20 cellular contexts compared by ENCODE assay signal in the genomic region with DNA sequence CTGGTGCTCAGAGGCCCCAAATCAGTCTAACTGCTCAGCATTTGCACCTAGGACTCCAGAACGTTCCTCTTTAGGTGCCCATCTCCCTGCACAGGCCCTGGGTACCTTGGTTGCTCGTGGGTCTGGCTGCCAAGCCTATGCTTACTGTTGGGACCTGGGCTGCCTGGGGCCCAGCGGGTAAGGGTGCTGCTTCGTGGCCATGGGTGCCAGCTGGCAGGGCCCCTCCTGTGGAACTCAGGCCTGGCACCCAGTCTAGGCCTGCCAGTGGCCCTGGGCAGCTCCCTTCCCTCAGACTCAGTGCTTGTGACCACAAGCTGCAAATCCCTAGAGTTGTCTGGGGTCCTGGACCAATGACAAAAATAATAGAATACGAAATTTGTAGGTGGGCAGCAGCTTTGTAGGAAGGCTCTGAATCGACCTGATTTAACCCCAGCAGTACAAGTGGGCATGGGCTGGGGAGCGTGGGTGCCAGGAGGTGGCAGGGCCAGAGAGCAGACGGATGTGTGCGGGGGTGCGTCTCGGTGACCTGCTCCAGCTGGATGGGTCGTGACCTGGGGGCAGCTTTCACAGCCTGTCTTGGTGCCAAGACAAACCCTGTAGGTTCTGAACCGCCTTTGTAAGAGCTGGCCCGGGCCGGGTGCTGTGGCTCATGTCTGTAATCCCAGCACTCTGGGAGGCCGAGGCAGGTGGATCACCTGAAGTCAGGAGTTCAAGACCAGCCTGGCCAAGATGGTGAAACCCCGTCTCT.
"Had no signal": no experiment of that assay in that cellular context is flagged by ENCODE, and none has a peak within 500 bp of the region (broad histone marks: within the 10 kb centered on the region; RNA-seq: fewer than 3 reads in every experiment).

No MANE protein-coding gene starts in this region.

- H3K9me3 ChIP-seq: left lung, mucosa of descending colon, SK-N-SH, suprapubic skin had no signal

- ATAC-seq: activated T-cell treated with anti-CD3 and anti-CD28 coated beads, Interleukin-2, amount 50 U/mL, for 72 hours; left lung; mucosa of descending colon; naive thymus-derived CD4-positive, alpha-beta T cell; right cardiac atrium had no signal

- H3K4me3 ChIP-seq: left lung, mucosa of descending colon, suprapubic skin had no signal

- H3K27ac Mint-ChIP-seq: activated naive CD8-positive, alpha-beta T cell treated with anti-CD3 and anti-CD28 coated beads for 36 hours; memory B cell; stimulated activated naive CD8-positive, alpha-beta T cell treated with anti-CD3 and anti-CD28 coated beads, Interleukin-15, Interleukin-2, amounts not matched to agents 100 ng/mL and 50 ng/mL, for 24 hours had no signal

- H3K9me3 Mint-ChIP-seq: activated naive CD8-positive, alpha-beta T cell treated with anti-CD3 and anti-CD28 coated beads for 36 hours; activated T-cell treated with anti-CD3 and anti-CD28 coated beads, Interleukin-2, amount 50 U/mL, for 72 hours; memory B cell; naive thymus-derived CD4-positive, alpha-beta T cell; stimulated activated naive CD8-positive, alpha-beta T cell treated with anti-CD3 and anti-CD28 coated beads, Interleukin-15, Interleukin-2, amounts not matched to agents 100 ng/mL and 50 ng/mL, for 24 hours had no signal

- H3K27me3 ChIP-seq: brain microvascular endothelial cell, left lung, suprapubic skin had no signal

- H3K27ac ChIP-seq: brain microvascular endothelial cell, suprapubic skin had no signal

- H3K4me3 Mint-ChIP-seq: activated naive CD8-positive, alpha-beta T cell treated with anti-CD3 and anti-CD28 coated beads for 36 hours; activated T-cell treated with anti-CD3 and anti-CD28 coated beads, Interleukin-2, amount 50 U/mL, for 72 hours; memory B cell; naive thymus-derived CD4-positive, alpha-beta T cell; stimulated activated naive CD8-positive, alpha-beta T cell treated with anti-CD3 and anti-CD28 coated beads, Interleukin-15, Interleukin-2, amounts not matched to agents 100 ng/mL and 50 ng/mL, for 24 hours had no signal

- H3K27me3 Mint-ChIP-seq: activated naive CD8-positive, alpha-beta T cell treated with anti-CD3 and anti-CD28 coated beads for 36 hours; memory B cell; naive thymus-derived CD4-positive, alpha-beta T cell; stimulated activated naive CD8-positive, alpha-beta T cell treated with anti-CD3 and anti-CD28 coated beads, Interleukin-15, Interleukin-2, amounts not matched to agents 100 ng/mL and 50 ng/mL, for 24 hours had no signal

- DNase-seq: activated CD4-positive, CD25-positive, alpha-beta regulatory T cell treated with anti-CD3 and anti-CD28 coated beads, Interleukin-2, amount 50 U/mL, for 72 hours; activated CD8-positive, alpha-beta memory T cell treated with anti-CD3 and anti-CD28 coated beads, Interleukin-2, amount 50 U/mL, for 48 hours; activated gamma-delta T cell; activated naive CD8-positive, alpha-beta T cell treated with anti-CD3 and anti-CD28 coated beads for 36 hours; activated T-cell treated with anti-CD3 and anti-CD28 coated beads, Interleukin-2, amount 50 U/mL, for 72 hours; amygdala; brain microvascular endothelial cell; cerebellar nuclear complex; mucosa of descending colon; naive thymus-derived CD4-positive, alpha-beta T cell; nucleus accumbens; right cardiac atrium; SK-N-SH; small intestine; stimulated activated CD4-positive, alpha-beta T cell treated with anti-CD3 and anti-CD28 coated beads, Interleukin-4, amount 100 ng/mL, for 4 hours; stimulated activated CD8-positive, alpha-beta memory T cell treated with anti-CD3 and anti-CD28 coated beads, Interleukin-4, amount 100 ng/mL, for 48 hours had no signal
